In genomic region chr13:33610471-33611015, GRCh38 we compare ENCODE assay signal across 8 cellular contexts.
DNase-seq lines count a peak whose midpoint lies in the region; ATAC-seq and TF ChIP-seq lines count a peak whose summit lies in the region.

No MANE protein-coding gene starts in this region.

- no peak for TF ChIP-seq CTCF in astrocyte of the spinal cord (IDR thresholded peaks at IDR 0.05; ENCODE audit: low read depth, low read length)

- ATAC-seq in left lobe of liver, result peak; percentile 81
- ATAC-seq in GM19397 (IDR thresholded peaks at IDR 0.05; ENCODE audit: unreplicated experiment), result no peak
- no peak for ATAC-seq in GM19395 (IDR thresholded peaks at IDR 0.05; ENCODE audit: unreplicated experiment)

- in situ Hi-C loops in astrocyte of the spinal cord (cut with HindIII; ENCODE audit: low sequenced_read_pairs), result no loop called here

- peak; percentile 73 for DNase-seq in DMS153 (lab: John Stamatoyannopoulos, UW)
- DNase-seq in T-helper 9 cell, result peak; percentile 44
- DNase-seq in astrocyte of the spinal cord (ENCODE audit: low read depth, low spot score), result peak; percentile 47
- DNase-seq in left lobe of liver (ENCODE audit: low spot score), result peak; percentile 91
- DNase-seq in stimulated activated CD4-positive, alpha-beta T cell treated with anti-CD3 and anti-CD28 coated beads, TNF-alpha, amount 100 ng/mL, for 24 hours (ENCODE audit: low read depth in 3 of 3), result peak; percentile 17 to 52 (median 24)
- no peak for DNase-seq in hepatic stellate cell (ENCODE audit: low spot score)

- H3K4me3 ChIP-seq in astrocyte of the spinal cord (ENCODE audit: low read depth, low read length), result peak overlapping the region; percentile 19
